16 cellular contexts compared by ENCODE assay signal in the genomic region with DNA sequence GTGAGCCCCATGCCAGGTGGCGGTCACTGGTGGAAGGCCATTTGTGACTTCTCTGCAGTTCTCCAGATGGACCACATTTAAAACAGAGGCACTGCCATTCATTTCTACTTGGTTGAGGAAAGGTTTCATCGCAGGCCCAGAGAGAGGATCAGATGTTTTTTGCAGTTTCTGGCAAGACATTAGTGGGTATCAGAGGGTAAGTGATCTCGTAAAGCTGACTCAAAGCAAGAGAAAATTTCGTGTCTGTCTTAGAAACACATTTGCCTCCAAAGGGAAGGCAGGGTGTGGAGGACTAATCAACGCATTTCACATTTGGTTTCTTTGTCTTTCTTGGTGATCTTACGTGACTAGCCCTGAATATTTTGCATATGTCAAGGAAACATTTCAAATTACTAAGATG.
DNase-seq lines count a peak whose midpoint lies in the region; ATAC-seq, FAIRE-seq and TF ChIP-seq lines count a peak whose summit lies in the region.
"Had no signal": no experiment of that assay in that cellular context is flagged by ENCODE, and none has a peak within 500 bp of the region (broad histone marks: within the 10 kb centered on the region; RNA-seq: fewer than 3 reads in every experiment).

No MANE protein-coding gene starts in this region.

- no peaks in the 10 kb centered on the region for H3K27me3 Mint-ChIP-seq in activated CD4-positive, alpha-beta memory T cell treated with anti-CD3 and anti-CD28 coated beads for 36 hours
- H3K27me3 Mint-ChIP-seq: T-helper 17 cell had no signal

- H3K36me3 Mint-ChIP-seq in activated CD4-positive, alpha-beta memory T cell treated with anti-CD3 and anti-CD28 coated beads for 36 hours: peaks cover 25% of the 10 kb centered on the region

- H3K27ac ChIP-seq in DND-41 (ENCODE audit: low read length) (0 out of 2 replicates have a peak overlapping the region, but pooled peaks have one; percentile 19), A673 (ENCODE audit: low read depth, low read length, poor library complexity, severe bottlenecking) (no peak overlapping the region), dorsolateral prefrontal cortex (no peak overlapping the region)
- H3K27ac ChIP-seq: upper lobe of right lung had no signal

- H4K20me1 ChIP-seq in DND-41 (ENCODE audit: insufficient read depth, low read length): no peaks in the 10 kb centered on the region

- ATAC-seq in DND-41 (ENCODE audit: insufficient read depth, low read depth) (no peak), HG02610 (IDR thresholded peaks at IDR 0.05; ENCODE audit: unreplicated experiment) (peak; percentile 57), GM19455 (IDR thresholded peaks at IDR 0.05; ENCODE audit: unreplicated experiment) (no peak)
- ATAC-seq: mucosa of descending colon, T-helper 17 cell, upper lobe of right lung had no signal

- no peak overlapping the region for H3K4me3 Mint-ChIP-seq in activated CD4-positive, alpha-beta memory T cell treated with anti-CD3 and anti-CD28 coated beads for 36 hours
- H3K4me3 Mint-ChIP-seq: T-helper 17 cell had no signal

- no peak for DNase-seq in DND-41
- DNase-seq in GM18507 (ENCODE audit: extremely low spot score, insufficient read length, low read depth): peak; percentile 15
- DNase-seq in activated CD4-positive, alpha-beta memory T cell treated with anti-CD3 and anti-CD28 coated beads for 36 hours: peak; percentile 18
- DNase-seq in HuH-7.5 (ENCODE audit: low spot score): no peak
- DNase-seq in A673 (ENCODE audit: low spot score): no peak
- no peak for DNase-seq in dorsolateral prefrontal cortex
- DNase-seq: DMS53, Kasumi-1, mucosa of descending colon, NCI-H1417 treated with DMSO at 0.1 percent for 48 hours, NCI-H345, SHP77, T-helper 17 cell, upper lobe of right lung had no signal

- H3K9me3 ChIP-seq in DND-41 (ENCODE audit: insufficient read depth, low read length, severe bottlenecking): no peaks in the 10 kb centered on the region
- H3K9me3 ChIP-seq in A673 (ENCODE audit: low read depth, low read length, poor library complexity, severe bottlenecking): no peaks in the 10 kb centered on the region
- H3K9me3 ChIP-seq: mucosa of descending colon, upper lobe of right lung had no signal

- no peaks in the 10 kb centered on the region for H3K36me3 ChIP-seq in DND-41 (ENCODE audit: insufficient read depth, low read length)
- no peaks in the 10 kb centered on the region for H3K36me3 ChIP-seq in A673 (ENCODE audit: insufficient read depth, low read length, poor library complexity, severe bottlenecking)
- H3K36me3 ChIP-seq: upper lobe of right lung had no signal

- CTCF ChIA-PET in activated CD4-positive, alpha-beta memory T cell treated with anti-CD3 and anti-CD28 coated beads for 36 hours (lab: Charles Lee): interaction anchor here (0.8 kb wide), 2 partner anchors 93 to 94 kb away, joined by 3 to 5 read pairs; no protein-coding TSS in a partner anchor
- CTCF ChIA-PET in A673 (lab: Charles Lee): no interaction called here

- H3K27ac Mint-ChIP-seq in activated CD4-positive, alpha-beta memory T cell treated with anti-CD3 and anti-CD28 coated beads for 36 hours: peak overlapping the region; percentile 57
- H3K27ac Mint-ChIP-seq: T-helper 17 cell had no signal

- H2AFZ ChIP-seq in DND-41 (ENCODE audit: low read depth, low read length): no peak overlapping the region

- no peak overlapping the region for H3K9ac ChIP-seq in DND-41 (ENCODE audit: low read depth, low read length)

- TF ChIP-seq CTCF in DND-41 (IDR thresholded peaks at IDR 0.05; ENCODE audit: borderline replicate concordance, extremely low read depth, low read length, poor library complexity, severe bottlenecking) (no peak), A673 (conservative IDR thresholded peaks at IDR 0.05; ENCODE audit: low read depth, low read length) (no peak), dorsolateral prefrontal cortex (IDR thresholded peaks at IDR 0.05 in 54 of 56, conservative IDR thresholded peaks at IDR 0.05 in 2 of 56; ENCODE audit: low read depth in 1 of 56, partially characterized antibody in 56 of 56) (no peak)

- POLR2A ChIA-PET in activated CD4-positive, alpha-beta memory T cell treated with anti-CD3 and anti-CD28 coated beads for 36 hours (lab: Charles Lee): no interaction called here
- POLR2A ChIA-PET in A673 (lab: Charles Lee; ENCODE audit: low non-redundant PET): no interaction called here

- H3K27me3 ChIP-seq in DND-41 (ENCODE audit: insufficient read depth, low read length, poor library complexity) (no peaks in the 10 kb centered on the region), A673 (replicated peaks; ENCODE audit: insufficient read depth, low read depth, low read length, poor library complexity) (no peaks in the 10 kb centered on the region), dorsolateral prefrontal cortex (no peaks in the 10 kb centered on the region)
- H3K27me3 ChIP-seq: upper lobe of right lung had no signal

- H3K4me3 ChIP-seq in DND-41 (ENCODE audit: low read depth in 1 of 2, low read length in 2 of 2) (no peak overlapping the region), A673 (ENCODE audit: low read depth, low read length, poor library complexity, severe bottlenecking) (no peak overlapping the region), dorsolateral prefrontal cortex (no peak overlapping the region)
- H3K4me3 ChIP-seq: mucosa of descending colon, upper lobe of right lung had no signal

- H3K4me1 Mint-ChIP-seq in activated CD4-positive, alpha-beta memory T cell treated with anti-CD3 and anti-CD28 coated beads for 36 hours (ENCODE audit: low read depth): peaks cover 53% of the 10 kb centered on the region

- H3K4me1 ChIP-seq in DND-41 (ENCODE audit: insufficient read depth, low read length) (peaks cover 28% of the 10 kb centered on the region), A673 (ENCODE audit: insufficient read depth, low read length, poor library complexity, severe bottlenecking) (peaks cover 32% of the 10 kb centered on the region)
- H3K4me1 ChIP-seq: upper lobe of right lung had no signal

- H3K79me2 ChIP-seq in DND-41 (ENCODE audit: insufficient read depth, low read length): peaks cover 40% of the 10 kb centered on the region

- H3K4me2 ChIP-seq in DND-41 (ENCODE audit: insufficient read depth, low read length): no peak overlapping the region

- peak; percentile 85 for FAIRE-seq in GM18507 (lab: Jason Lieb, UNC)

- intact Hi-C loops in activated CD4-positive, alpha-beta memory T cell treated with anti-CD3 and anti-CD28 coated beads for 36 hours (cut with micrococcal nuclease): no loop called here
- intact Hi-C loops in A673 (cut with micrococcal nuclease; ENCODE audit: unreplicated experiment): no loop called here
- intact Hi-C loops in dorsolateral prefrontal cortex (cut with DNase I): no loop called here

- no TSS peak for BruUV-seq in A673 (replicated peaks; lab: Mats Ljungman, UMichigan)

- H3K9me3 Mint-ChIP-seq in activated CD4-positive, alpha-beta memory T cell treated with anti-CD3 and anti-CD28 coated beads for 36 hours: peaks cover 16% of the 10 kb centered on the region

Comparison
In these comparisons a context has a peak if more than half of its experiments do, and no peak if none do; other contexts are left out.
1. DNase-seq: peak in GM18507 (single experiment) and activated CD4-positive, alpha-beta memory T cell treated with anti-CD3 and anti-CD28 coated beads for 36 hours (single experiment); none in DND-41 (single experiment), HuH-7.5 (single experiment), A673 (single experiment) and dorsolateral prefrontal cortex (0 of 10).